In the genomic region with DNA sequence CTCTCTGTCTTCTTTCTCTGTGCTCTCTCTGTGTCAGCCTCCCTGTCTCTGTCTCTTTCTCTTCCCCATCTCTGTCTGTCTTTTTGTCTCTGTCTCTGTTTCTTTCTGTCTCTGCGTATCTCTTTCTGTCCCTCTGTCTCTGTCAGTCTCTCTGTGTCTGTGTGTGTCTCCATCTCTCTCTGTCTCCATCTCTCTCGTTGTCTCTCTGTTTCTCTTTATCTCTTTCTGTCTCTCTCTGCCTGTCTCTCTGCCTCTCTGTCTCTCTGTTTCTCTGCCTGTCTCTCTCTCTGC, we compare ENCODE assay signal across 1 cellular context.
TF ChIP-seq lines count a peak whose summit lies in the region.

No MANE protein-coding gene starts in this region.

TF ChIP-seq in K562, 482 proteins besides CTCF, POLR2A, EP300 and RAD21:
- 0 out of 2 replicates have a peak, but pooled peaks have one; percentile 9 for TF ChIP-seq ARID2 (IDR thresholded peaks at IDR 0.05)
- peak; percentile 22; the same call in 1 of the 2 replicates for TF ChIP-seq DPF2 (IDR thresholded peaks at IDR 0.05)
- peak; percentile 49 for TF ChIP-seq NCOA4 (IDR thresholded peaks at IDR 0.05; ENCODE audit: partially characterized antibody)
- no peak for TF ChIP-seq HIVEP1 (CRISPR knock-in tag; IDR thresholded peaks at IDR 0.05)
- TF ChIP-seq, protein P1, sequence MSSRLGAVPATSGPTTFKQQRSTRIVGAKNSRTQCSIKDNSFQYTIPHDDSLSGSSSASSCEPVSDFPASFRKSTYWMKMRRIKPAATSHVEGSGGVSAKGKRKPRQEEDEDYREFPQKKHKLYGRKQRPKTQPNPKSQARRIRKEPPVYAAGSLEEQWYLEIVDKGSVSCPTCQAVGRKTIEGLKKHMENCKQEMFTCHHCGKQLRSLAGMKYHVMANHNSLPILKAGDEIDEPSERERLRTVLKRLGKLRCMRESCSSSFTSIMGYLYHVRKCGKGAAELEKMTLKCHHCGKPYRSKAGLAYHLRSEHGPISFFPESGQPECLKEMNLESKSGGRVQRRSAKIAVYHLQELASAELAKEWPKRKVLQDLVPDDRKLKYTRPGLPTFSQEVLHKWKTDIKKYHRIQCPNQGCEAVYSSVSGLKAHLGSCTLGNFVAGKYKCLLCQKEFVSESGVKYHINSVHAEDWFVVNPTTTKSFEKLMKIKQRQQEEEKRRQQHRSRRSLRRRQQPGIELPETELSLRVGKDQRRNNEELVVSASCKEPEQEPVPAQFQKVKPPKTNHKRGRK (tag; IDR thresholded peaks at IDR 0.05) = peak; percentile 28; the same call in 1 of the 2 replicates
- 0 out of 4 replicates have a peak, but pooled peaks of 1 of the 2 experiments have one; percentile 55 for TF ChIP-seq MLLT1 (IDR thresholded peaks at IDR 0.05)
- TF ChIP-seq DDX20 (tag; IDR thresholded peaks at IDR 0.05; ENCODE audit: low read depth) = no peak
- no peak for TF ChIP-seq ELF4 (CRISPR knock-in tag; IDR thresholded peaks at IDR 0.05)
- peak; percentile 64; the same call in 1 of the 2 replicates for TF ChIP-seq LARP7 (IDR thresholded peaks at IDR 0.05)
